9 cellular contexts compared by ENCODE assay signal in genomic region chr17:77440571-77440981, GRCh38.
DNase-seq lines count a peak whose midpoint lies in the region; ATAC-seq and TF ChIP-seq lines count a peak whose summit lies in the region.
"Had no signal": no experiment of that assay in that cellular context is flagged by ENCODE, and none has a peak within 500 bp of the region (broad histone marks: within the 10 kb centered on the region; RNA-seq: fewer than 3 reads in every experiment).

No MANE protein-coding gene starts in this region.

- H3K9me3 Mint-ChIP-seq in IgD-negative memory B cell, result no peaks in the 10 kb centered on the region
- no peaks in the 10 kb centered on the region for H3K9me3 Mint-ChIP-seq in GM23338

- peak; percentile 66 for DNase-seq in activated CD8-positive, alpha-beta memory T cell treated with anti-CD3 and anti-CD28 coated beads, Interleukin-2, amount 50 U/mL, for 48 hours
- DNase-seq in GM23338 (ENCODE audit: low spot score) (no peak), medulla oblongata (ENCODE audit: extremely low spot score) (no peak), GDM1 (lab: John Stamatoyannopoulos, UW) (no peak)
- DNase-seq in activated CD4-positive, alpha-beta T cell treated with anti-CD3 and anti-CD28 coated beads, Interleukin-2, amount 50 U/mL, for 1 hour, result no peak
- DNase-seq: substantia nigra had no signal

- peaks cover 3% of the 10 kb centered on the region for H3K27me3 Mint-ChIP-seq in IgD-negative memory B cell
- H3K27me3 Mint-ChIP-seq in GM23338 (ENCODE audit: insufficient read depth, low read depth, poor library complexity), result peaks cover 16% of the 10 kb centered on the region

- H3K36me3 ChIP-seq in BLaER1, result no peaks in the 10 kb centered on the region
- H3K36me3 ChIP-seq in mucosa of stomach (ENCODE audit: control insufficient read depth, insufficient read depth, low read length), result no peaks in the 10 kb centered on the region
- H3K36me3 ChIP-seq in GM23338 (ENCODE audit: insufficient read depth), result no peaks in the 10 kb centered on the region

- H3K9ac ChIP-seq in BLaER1 (peak overlapping the region; percentile 85), mucosa of stomach (ENCODE audit: low read length) (peak overlapping the region; percentile 27)

- H3K4me3 Mint-ChIP-seq in IgD-negative memory B cell, result peak overlapping the region; percentile 52 to 89 (median 68)
- no peak overlapping the region for H3K4me3 Mint-ChIP-seq in GM23338

- H2AFZ ChIP-seq in GM23338, result no peak overlapping the region

- H3K4me3 ChIP-seq in BLaER1 (peak overlapping the region; percentile 43), mucosa of stomach (ENCODE audit: low read length) (no peak overlapping the region), GM23338 (no peak overlapping the region)

- H3K27ac ChIP-seq in BLaER1, result peak overlapping the region; percentile 99
- no peak overlapping the region for H3K27ac ChIP-seq in GM23338 (ENCODE audit: low read depth)

- peaks cover 4% of the 10 kb centered on the region for H3K36me3 Mint-ChIP-seq in IgD-negative memory B cell
- H3K36me3 Mint-ChIP-seq in GM23338 (ENCODE audit: low read depth), result no peaks in the 10 kb centered on the region; the same call in 2 of the 3 replicates

- H4K20me1 ChIP-seq in BLaER1 (no peaks in the 10 kb centered on the region), GM23338 (replicated peaks; ENCODE audit: insufficient read depth) (peaks cover 7% of the 10 kb centered on the region; the same call in 1 of the 2 replicates)

- no peaks in the 10 kb centered on the region for H3K9me2 ChIP-seq in GM23338 (ENCODE audit: insufficient read depth)

- H3K4me1 ChIP-seq in BLaER1, result peaks cover 96% of the 10 kb centered on the region
- peaks cover 67% of the 10 kb centered on the region for H3K4me1 ChIP-seq in mucosa of stomach (ENCODE audit: control insufficient read depth, insufficient read depth, low read length)
- peaks cover 20% of the 10 kb centered on the region for H3K4me1 ChIP-seq in GM23338 (ENCODE audit: insufficient read depth)

- H3F3A ChIP-seq in GM23338 (replicated peaks; ENCODE audit: low read depth), result no peaks in the 10 kb centered on the region

- H3K4me1 Mint-ChIP-seq in IgD-negative memory B cell, result peaks cover 40 to 75% (median 68%) of the 10 kb centered on the region in 3 donors
- H3K4me1 Mint-ChIP-seq in GM23338, result peaks cover 47% of the 10 kb centered on the region

- H3K9me3 ChIP-seq in BLaER1 (no peaks in the 10 kb centered on the region), mucosa of stomach (ENCODE audit: control insufficient read depth, low read length) (no peaks in the 10 kb centered on the region)

- H3K4me2 ChIP-seq in BLaER1, result peak overlapping the region; percentile 99
- no peak overlapping the region for H3K4me2 ChIP-seq in GM23338

- H3K27ac Mint-ChIP-seq in IgD-negative memory B cell, result peak overlapping the region; percentile 79 to 95 (median 95)
- no peak overlapping the region for H3K27ac Mint-ChIP-seq in GM23338

- no peak for TF ChIP-seq CTCF in GM23338 (conservative IDR thresholded peaks at IDR 0.05; ENCODE audit: low read depth in 2 of 2)

- no peak for ATAC-seq in GM23338

- peaks cover 54% of the 10 kb centered on the region for H3K79me2 ChIP-seq in GM23338 (replicated peaks; ENCODE audit: insufficient read depth)

- H3K27me3 ChIP-seq in BLaER1 (no peaks in the 10 kb centered on the region), mucosa of stomach (ENCODE audit: control insufficient read depth, insufficient read depth, low read length) (no peaks in the 10 kb centered on the region), GM23338 (ENCODE audit: insufficient read depth) (no peaks in the 10 kb centered on the region)

TF ChIP-seq in GM23338, 12 proteins besides CTCF, POLR2A, EP300 and RAD21 (continues in another document):
- no peak for TF ChIP-seq STAT1 (IDR thresholded peaks at IDR 0.05; ENCODE audit: unreplicated experiment)
- TF ChIP-seq JUNB (IDR thresholded peaks at IDR 0.05; ENCODE audit: unreplicated experiment), result no peak
- no peak for TF ChIP-seq EZH2phosphoT487 (IDR thresholded peaks at IDR 0.05; ENCODE audit: unreplicated experiment)
- no peak for TF ChIP-seq REST (IDR thresholded peaks at IDR 0.05; ENCODE audit: unreplicated experiment)
- no peak for TF ChIP-seq NANOG (IDR thresholded peaks at IDR 0.05; ENCODE audit: borderline replicate concordance)
- TF ChIP-seq CREB1 (CRISPR knock-in tag; IDR thresholded peaks at IDR 0.05; ENCODE audit: low read depth), result no peak
- TF ChIP-seq EZH2 (IDR thresholded peaks at IDR 0.05; ENCODE audit: low read depth, unreplicated experiment), result no peak
- no peak for TF ChIP-seq ZNF331 (CRISPR knock-in tag; IDR thresholded peaks at IDR 0.05; ENCODE audit: low read depth)
- no peak for TF ChIP-seq POLR2AphosphoS5 (IDR thresholded peaks at IDR 0.05; ENCODE audit: low read depth)
